Comparison of ENCODE assay signal across 17 cellular contexts in the genomic region with DNA sequence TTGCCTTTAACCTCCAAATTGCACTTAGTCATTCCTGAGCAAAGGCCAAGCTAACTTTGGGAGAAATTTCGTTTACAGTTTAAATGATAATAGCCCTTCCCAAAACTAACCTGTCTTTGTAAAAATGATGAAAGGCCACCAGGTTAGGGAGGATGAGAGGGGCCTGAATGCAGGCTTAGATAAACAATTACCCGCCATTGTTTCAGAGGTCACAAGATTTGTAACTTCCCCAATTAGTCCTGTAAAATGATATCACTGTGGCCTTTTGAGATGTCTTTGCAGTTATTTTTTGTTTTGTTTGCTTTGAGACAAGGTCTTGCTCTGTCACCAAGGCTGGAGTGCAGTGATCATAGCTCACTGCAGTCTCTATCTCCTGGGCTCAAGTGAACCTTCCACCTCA. TPM values are rescaled to one million over a fixed set of nuclear protein-coding genes. Genes with fewer than 3 reads are reported as not detected.
DNase-seq lines count a peak whose midpoint lies in the region; ATAC-seq and TF ChIP-seq lines count a peak whose summit lies in the region.
"Had no signal": no experiment of that assay in that cellular context is flagged by ENCODE, and none has a peak within 500 bp of the region (broad histone marks: within the 10 kb centered on the region; RNA-seq: fewer than 3 reads in every experiment).

No MANE protein-coding gene starts in this region.

- peaks cover 8% of the 10 kb centered on the region for H3K36me3 Mint-ChIP-seq in activated CD4-positive, alpha-beta T cell treated with anti-CD3 and anti-CD28 coated beads, Interleukin-2, amount 10 ng/mL, durations not matched to agents 24 days and 14 days (ENCODE audit: low read depth)
- peaks cover 12% of the 10 kb centered on the region for H3K36me3 Mint-ChIP-seq in activated T-helper 1 cell treated with anti-CD3 and anti-CD28 coated beads, Interleukin-12 subunit alpha, Interleukin-12 subunit beta, Interleukin-2, Interleukin-4 antibody, amounts not matched to agents 30 ng/mL and 10 ng/mL and 1 ng/mL, durations not matched to agents 14 hours and 24 hours and 36 hours (ENCODE audit: low read depth)
- H3K36me3 Mint-ChIP-seq in naive thymus-derived CD4-positive, alpha-beta T cell = peaks cover 0 to 10% (median 0%) of the 10 kb centered on the region in 5 donors

- no peak overlapping the region for H2AK5ac ChIP-seq in neuronal stem cell (ENCODE audit: low read depth, low read length)

- peak overlapping the region; percentile 52 for H3K4me3 Mint-ChIP-seq in activated CD4-positive, alpha-beta T cell treated with anti-CD3 and anti-CD28 coated beads, Interleukin-2, amount 10 ng/mL, durations not matched to agents 24 days and 14 days
- peak overlapping the region; percentile 35 for H3K4me3 Mint-ChIP-seq in activated T-helper 1 cell treated with anti-CD3 and anti-CD28 coated beads, Interleukin-12 subunit alpha, Interleukin-12 subunit beta, Interleukin-2, Interleukin-4 antibody, amounts not matched to agents 30 ng/mL and 10 ng/mL and 1 ng/mL, durations not matched to agents 14 hours and 24 hours and 36 hours
- peak overlapping the region in 7 of 10 donors; percentile 11 to 58 (median 41) for H3K4me3 Mint-ChIP-seq in naive thymus-derived CD4-positive, alpha-beta T cell

- no peaks in the 10 kb centered on the region for H3K79me1 ChIP-seq in neuronal stem cell (ENCODE audit: low read depth, low read length)

- H2BK15ac ChIP-seq in neuronal stem cell (ENCODE audit: low read length) = no peak overlapping the region

- H3K14ac ChIP-seq in neuronal stem cell (ENCODE audit: low read length) = no peak overlapping the region

- POLR2A ChIA-PET in naive thymus-derived CD4-positive, alpha-beta T cell (lab: Charles Lee) = interaction anchor here (0.6 to 5.2 kb wide), 17 partner anchors 9 to 1650 kb away, joined by 3 to 184 read pairs (median 7); partner anchors contain the start of genes HLA-E, MRPS18B and PRR3

- H3K4me3 ChIP-seq in Loucy (ENCODE audit: low read length, poor library complexity, severe bottlenecking) = no peak overlapping the region
- H3K4me3 ChIP-seq in naive thymus-derived CD4-positive, alpha-beta T cell (ENCODE audit: low read length) = no peak overlapping the region
- peak overlapping the region in 1 of 2 donors; percentile 42 for H3K4me3 ChIP-seq in neuronal stem cell (ENCODE audit: low read length in 2 of 2)
- H3K4me3 ChIP-seq: cardiac muscle cell, gastroesophageal sphincter, SJSA1 had no signal

- peaks cover 8% of the 10 kb centered on the region for H3K9me3 Mint-ChIP-seq in activated CD4-positive, alpha-beta T cell treated with anti-CD3 and anti-CD28 coated beads, Interleukin-2, amount 10 ng/mL, durations not matched to agents 24 days and 14 days
- peaks cover 4% of the 10 kb centered on the region for H3K9me3 Mint-ChIP-seq in activated T-helper 1 cell treated with anti-CD3 and anti-CD28 coated beads, Interleukin-12 subunit alpha, Interleukin-12 subunit beta, Interleukin-2, Interleukin-4 antibody, amounts not matched to agents 30 ng/mL and 10 ng/mL and 1 ng/mL, durations not matched to agents 14 hours and 24 hours and 36 hours
- H3K9me3 Mint-ChIP-seq in naive thymus-derived CD4-positive, alpha-beta T cell = peaks cover 0 to 12% (median 2%) of the 10 kb centered on the region in 11 donors

- no peak for TF ChIP-seq CTCF in Loucy (conservative IDR thresholded peaks at IDR 0.05; ENCODE audit: low read length)

- H4K91ac ChIP-seq in neuronal stem cell (ENCODE audit: low read depth, low read length, poor library complexity) = no peak overlapping the region

- H3K79me2 ChIP-seq in Loucy (ENCODE audit: insufficient read depth, low read length) = no peaks in the 10 kb centered on the region

- H2BK120ac ChIP-seq in neuronal stem cell (ENCODE audit: low read depth, low read length) = no peak overlapping the region

- no peak overlapping the region for H2BK12ac ChIP-seq in neuronal stem cell (ENCODE audit: low read length)

- H4K8ac ChIP-seq in neuronal stem cell (ENCODE audit: low read depth, low read length) = no peak overlapping the region

- H3K27ac ChIP-seq in naive thymus-derived CD4-positive, alpha-beta T cell (ENCODE audit: low read depth, low read length) = no peak overlapping the region
- H3K27ac ChIP-seq in neuronal stem cell (replicated peaks; ENCODE audit: low read length) = no peak overlapping the region
- H3K27ac ChIP-seq: cardiac muscle cell, gastroesophageal sphincter, SJSA1 had no signal

- no CpG with 5 or more reads among the region's 2 CpGs for WGBS in neuronal stem cell (ENCODE audit: extremely low coverage in 2 of 2, insufficient read length in 2 of 2, insufficient replicate concordance in 1 of 2), 2 donors

- intact Hi-C loops in activated CD4-positive, alpha-beta T cell treated with anti-CD3 and anti-CD28 coated beads, Interleukin-2, amount 10 ng/mL, durations not matched to agents 24 days and 14 days (cut with micrococcal nuclease) = no loop called here
- intact Hi-C loops in activated T-helper 1 cell treated with anti-CD3 and anti-CD28 coated beads, Interleukin-12 subunit alpha, Interleukin-12 subunit beta, Interleukin-2, Interleukin-4 antibody, amounts not matched to agents 30 ng/mL and 10 ng/mL and 1 ng/mL, durations not matched to agents 14 hours and 24 hours and 36 hours (cut with micrococcal nuclease) = no loop called here
- intact Hi-C loops in naive thymus-derived CD4-positive, alpha-beta T cell (cut with micrococcal nuclease) = no loop called here
- intact Hi-C loops in head of caudate nucleus (cut with DNase I) = no loop called here

- CTCF ChIA-PET in naive thymus-derived CD4-positive, alpha-beta T cell (lab: Charles Lee) = interaction anchor here (0.7 to 6.5 kb wide), 9 partner anchors 11 to 83 kb away, joined by 3 to 96 read pairs (median 6); no protein-coding TSS in a partner anchor

- no peak for DNase-seq in activated CD4-positive, alpha-beta T cell treated with anti-CD3 and anti-CD28 coated beads, Interleukin-2, amount 10 ng/mL, durations not matched to agents 24 days and 14 days
- DNase-seq in activated CD4-positive, alpha-beta T cell treated with anti-CD3 and anti-CD28 coated beads for 1 hour = no peak
- no peak for DNase-seq in activated T-helper 1 cell treated with anti-CD3 and anti-CD28 coated beads, Interleukin-12 subunit alpha, Interleukin-12 subunit beta, Interleukin-2, Interleukin-4 antibody, amounts not matched to agents 30 ng/mL and 10 ng/mL and 1 ng/mL, durations not matched to agents 14 hours and 24 hours and 36 hours (ENCODE audit: low spot score)
- DNase-seq in naive thymus-derived CD4-positive, alpha-beta T cell = no peak
- DNase-seq in head of caudate nucleus (no peak), neuronal stem cell (ENCODE audit: low spot score) (no peak)
- DNase-seq: activated effector memory CD4-positive, alpha-beta T cell treated with Interleukin-2 at 50 U/mL for 16 hours; DMS 273 treated with DMSO at 0.1 percent for 48 hours; HCEC 1CT; mesenchymal stem cell; nucleus accumbens; substantia nigra had no signal

- H3K23ac ChIP-seq in neuronal stem cell (ENCODE audit: low read depth, low read length, poor library complexity) = no peak overlapping the region

- H4K20me1 ChIP-seq in Loucy (ENCODE audit: insufficient read depth, low read length, poor library complexity, severe bottlenecking) = no peaks in the 10 kb centered on the region

- H2BK5ac ChIP-seq in neuronal stem cell (ENCODE audit: low read length) = no peak overlapping the region

- peak overlapping the region; percentile 94 for H3K27ac Mint-ChIP-seq in activated CD4-positive, alpha-beta T cell treated with anti-CD3 and anti-CD28 coated beads, Interleukin-2, amount 10 ng/mL, durations not matched to agents 24 days and 14 days
- H3K27ac Mint-ChIP-seq in activated T-helper 1 cell treated with anti-CD3 and anti-CD28 coated beads, Interleukin-12 subunit alpha, Interleukin-12 subunit beta, Interleukin-2, Interleukin-4 antibody, amounts not matched to agents 30 ng/mL and 10 ng/mL and 1 ng/mL, durations not matched to agents 14 hours and 24 hours and 36 hours = peak overlapping the region; percentile 96
- H3K27ac Mint-ChIP-seq in naive thymus-derived CD4-positive, alpha-beta T cell = peak overlapping the region in 8 of 9 donors; percentile 32 to 90 (median 58)

- H3K4me2 ChIP-seq in Loucy (ENCODE audit: low read depth, low read length, poor library complexity, severe bottlenecking) (no peak overlapping the region), neuronal stem cell (ENCODE audit: insufficient read depth, low read length, poor library complexity, severe bottlenecking) (no peak overlapping the region)

- H3K27me3 Mint-ChIP-seq in activated CD4-positive, alpha-beta T cell treated with anti-CD3 and anti-CD28 coated beads, Interleukin-2, amount 10 ng/mL, durations not matched to agents 24 days and 14 days = no peaks in the 10 kb centered on the region
- no peaks in the 10 kb centered on the region for H3K27me3 Mint-ChIP-seq in activated T-helper 1 cell treated with anti-CD3 and anti-CD28 coated beads, Interleukin-12 subunit alpha, Interleukin-12 subunit beta, Interleukin-2, Interleukin-4 antibody, amounts not matched to agents 30 ng/mL and 10 ng/mL and 1 ng/mL, durations not matched to agents 14 hours and 24 hours and 36 hours (ENCODE audit: insufficient read depth)
- no peaks in the 10 kb centered on the region for H3K27me3 Mint-ChIP-seq in naive thymus-derived CD4-positive, alpha-beta T cell

- no peak overlapping the region for H3K18ac ChIP-seq in neuronal stem cell (ENCODE audit: low read length)

- H3K4ac ChIP-seq in neuronal stem cell (ENCODE audit: low read length) = no peak overlapping the region

- H3K27me3 ChIP-seq in Loucy (ENCODE audit: insufficient read depth, low read length, poor library complexity, severe bottlenecking) (no peaks in the 10 kb centered on the region), neuronal stem cell (ENCODE audit: control insufficient read depth in 3 of 3, insufficient read depth in 3 of 3, low read depth in 1 of 3, low read length in 3 of 3) (no peaks in the 10 kb centered on the region)
- H3K27me3 ChIP-seq in naive thymus-derived CD4-positive, alpha-beta T cell (ENCODE audit: control insufficient read depth in 2 of 2, insufficient read depth in 2 of 2, low read length in 2 of 2) = no peaks in the 10 kb centered on the region
- H3K27me3 ChIP-seq: cardiac muscle cell, gastroesophageal sphincter, SJSA1 had no signal

- H2AFZ ChIP-seq in Loucy (ENCODE audit: low read length) = peak overlapping the region; percentile 32
- no peak overlapping the region for H2AFZ ChIP-seq in neuronal stem cell (ENCODE audit: low read length)

- ATAC-seq in naive thymus-derived CD4-positive, alpha-beta T cell = no peak
- ATAC-seq in HG02973 (IDR thresholded peaks at IDR 0.05; ENCODE audit: unreplicated experiment) = no peak
- ATAC-seq: gastroesophageal sphincter had no signal

- no peak overlapping the region for H3K9ac ChIP-seq in Loucy (ENCODE audit: low read depth, low read length, poor library complexity, severe bottlenecking)
- H3K9ac ChIP-seq in neuronal stem cell (ENCODE audit: low read depth, low read length, poor library complexity) = no peak overlapping the region

- H3K9me2 ChIP-seq in Loucy (replicated peaks; ENCODE audit: low read depth, low read length) = no peaks in the 10 kb centered on the region

- peaks cover 60% of the 10 kb centered on the region for H3K4me1 Mint-ChIP-seq in activated CD4-positive, alpha-beta T cell treated with anti-CD3 and anti-CD28 coated beads, Interleukin-2, amount 10 ng/mL, durations not matched to agents 24 days and 14 days
- peaks cover 75% of the 10 kb centered on the region for H3K4me1 Mint-ChIP-seq in activated T-helper 1 cell treated with anti-CD3 and anti-CD28 coated beads, Interleukin-12 subunit alpha, Interleukin-12 subunit beta, Interleukin-2, Interleukin-4 antibody, amounts not matched to agents 30 ng/mL and 10 ng/mL and 1 ng/mL, durations not matched to agents 14 hours and 24 hours and 36 hours (ENCODE audit: low read depth)
- peaks cover 16 to 56% (median 41%) of the 10 kb centered on the region in 7 donors for H3K4me1 Mint-ChIP-seq in naive thymus-derived CD4-positive, alpha-beta T cell

- H3K36me3 ChIP-seq in Loucy (ENCODE audit: insufficient read depth, low read length) = no peaks in the 10 kb centered on the region
- no peaks in the 10 kb centered on the region for H3K36me3 ChIP-seq in naive thymus-derived CD4-positive, alpha-beta T cell (ENCODE audit: control insufficient read depth in 2 of 3, insufficient read depth in 3 of 3, low read length in 3 of 3)
- H3K36me3 ChIP-seq in neuronal stem cell (replicated peaks in 1 of 2; ENCODE audit: control insufficient read depth in 2 of 2, insufficient read depth in 2 of 2, low read length in 2 of 2) = no peaks in the 10 kb centered on the region
- H3K36me3 ChIP-seq: cardiac muscle cell, gastroesophageal sphincter, SJSA1 had no signal

- H3K9me3 ChIP-seq in Loucy (ENCODE audit: insufficient read depth, low read depth, low read length) (no peaks in the 10 kb centered on the region), neuronal stem cell (replicated peaks in 1 of 2; ENCODE audit: control insufficient read depth in 2 of 2, insufficient read depth in 1 of 2, low read depth in 1 of 2, low read length in 2 of 2) (no peaks in the 10 kb centered on the region)
- H3K9me3 ChIP-seq in naive thymus-derived CD4-positive, alpha-beta T cell (ENCODE audit: control insufficient read depth in 2 of 3, low read length in 3 of 3) = no peaks in the 10 kb centered on the region
- H3K9me3 ChIP-seq: gastroesophageal sphincter, SJSA1 had no signal

- H3F3A ChIP-seq in Loucy (ENCODE audit: low read depth) = no peaks in the 10 kb centered on the region

- peaks cover 4% of the 10 kb centered on the region for H3K4me1 ChIP-seq in Loucy (ENCODE audit: insufficient read depth, low read length, poor library complexity, severe bottlenecking)
- peaks cover 19 to 24% of the 10 kb centered on the region in 2 donors for H3K4me1 ChIP-seq in naive thymus-derived CD4-positive, alpha-beta T cell (ENCODE audit: control insufficient read depth in 2 of 2, insufficient read depth in 2 of 2, low read length in 2 of 2)
- no peaks in the 10 kb centered on the region for H3K4me1 ChIP-seq in neuronal stem cell (ENCODE audit: control insufficient read depth in 2 of 2, insufficient read depth in 1 of 2, low read depth in 1 of 2, low read length in 2 of 2)

RNA-seq across cellular contexts. Expression of gene GNL1, which starts 26.3 kb away (rescaled TPM):
- 80.9 and 93.0 TPM in 2 replicates for total RNA-seq in activated CD4-positive, alpha-beta T cell treated with anti-CD3 and anti-CD28 coated beads, Interleukin-2, amount 10 ng/mL, durations not matched to agents 24 days and 14 days
- total RNA-seq in activated T-helper 1 cell treated with anti-CD3 and anti-CD28 coated beads, Interleukin-12 subunit alpha, Interleukin-12 subunit beta, Interleukin-2, Interleukin-4 antibody, amounts not matched to agents 30 ng/mL and 10 ng/mL and 1 ng/mL, durations not matched to agents 14 hours and 24 hours and 36 hours = 86.3 and 92.4 TPM in 2 replicates
- total RNA-seq in naive thymus-derived CD4-positive, alpha-beta T cell = 100 to 1,000 TPM in 2 of 5 experiments, 10 to 100 TPM in 3; 56.0 to 190 (median 73.1) TPM
- 10 to 100 TPM; 27.7 to 29.6 TPM for polyA plus RNA-seq in naive thymus-derived CD4-positive, alpha-beta T cell
- polyA plus RNA-seq in neuronal stem cell (2013, experiment 1 of 2) = 22.0 TPM
- polyA plus RNA-seq in neuronal stem cell (2013, experiment 2 of 2) = 21.0 TPM

RNA-seq across cellular contexts. Expression of gene PRR3, which starts 27.1 kb away (rescaled TPM):
- 38.2 and 39.7 TPM in 2 replicates for total RNA-seq in activated CD4-positive, alpha-beta T cell treated with anti-CD3 and anti-CD28 coated beads, Interleukin-2, amount 10 ng/mL, durations not matched to agents 24 days and 14 days
- 41.6 and 42.1 TPM in 2 replicates for total RNA-seq in activated T-helper 1 cell treated with anti-CD3 and anti-CD28 coated beads, Interleukin-12 subunit alpha, Interleukin-12 subunit beta, Interleukin-2, Interleukin-4 antibody, amounts not matched to agents 30 ng/mL and 10 ng/mL and 1 ng/mL, durations not matched to agents 14 hours and 24 hours and 36 hours
- total RNA-seq in naive thymus-derived CD4-positive, alpha-beta T cell = 10 to 100 TPM; 14.1 to 29.4 (median 23.3) TPM
- polyA plus RNA-seq in naive thymus-derived CD4-positive, alpha-beta T cell = 10 to 100 TPM; 11.1 to 14.4 TPM
- 44.2 TPM for polyA plus RNA-seq in neuronal stem cell (2013, experiment 1 of 2)
- 43.6 TPM for polyA plus RNA-seq in neuronal stem cell (2013, experiment 2 of 2)

RNA-seq across cellular contexts. Expression of gene HLA-E, which starts 40.7 kb away (rescaled TPM):
- total RNA-seq in activated CD4-positive, alpha-beta T cell treated with anti-CD3 and anti-CD28 coated beads, Interleukin-2, amount 10 ng/mL, durations not matched to agents 24 days and 14 days = 484 and 488 TPM in 2 replicates
- 476 and 483 TPM in 2 replicates for total RNA-seq in activated T-helper 1 cell treated with anti-CD3 and anti-CD28 coated beads, Interleukin-12 subunit alpha, Interleukin-12 subunit beta, Interleukin-2, Interleukin-4 antibody, amounts not matched to agents 30 ng/mL and 10 ng/mL and 1 ng/mL, durations not matched to agents 14 hours and 24 hours and 36 hours
- 1,000 to 10,000 TPM in 4 of 5 experiments, 100 to 1,000 TPM in 1; 614 to 1,412 (median 1,095) TPM for total RNA-seq in naive thymus-derived CD4-positive, alpha-beta T cell
- polyA plus RNA-seq in naive thymus-derived CD4-positive, alpha-beta T cell = 1,000 to 10,000 TPM; 3,020 to 3,096 TPM
- polyA plus RNA-seq in neuronal stem cell (2013, experiment 1 of 2) = 20.5 TPM
- 19.7 TPM for polyA plus RNA-seq in neuronal stem cell (2013, experiment 2 of 2)

RNA-seq across cellular contexts. Expression of gene ABCF1, which starts 41.2 kb away (rescaled TPM):
- total RNA-seq in activated CD4-positive, alpha-beta T cell treated with anti-CD3 and anti-CD28 coated beads, Interleukin-2, amount 10 ng/mL, durations not matched to agents 24 days and 14 days = 123 and 125 TPM in 2 replicates
- 115 and 120 TPM in 2 replicates for total RNA-seq in activated T-helper 1 cell treated with anti-CD3 and anti-CD28 coated beads, Interleukin-12 subunit alpha, Interleukin-12 subunit beta, Interleukin-2, Interleukin-4 antibody, amounts not matched to agents 30 ng/mL and 10 ng/mL and 1 ng/mL, durations not matched to agents 14 hours and 24 hours and 36 hours
- 100 to 1,000 TPM in 1 of 5 experiments, 10 to 100 TPM in 4; 65.1 to 116 (median 86.6) TPM for total RNA-seq in naive thymus-derived CD4-positive, alpha-beta T cell
- 10 to 100 TPM; 25.2 to 45.5 TPM for polyA plus RNA-seq in naive thymus-derived CD4-positive, alpha-beta T cell
- 66.4 TPM for polyA plus RNA-seq in neuronal stem cell (2013, experiment 1 of 2)
- 63.9 TPM for polyA plus RNA-seq in neuronal stem cell (2013, experiment 2 of 2)
